In the genomic region with DNA sequence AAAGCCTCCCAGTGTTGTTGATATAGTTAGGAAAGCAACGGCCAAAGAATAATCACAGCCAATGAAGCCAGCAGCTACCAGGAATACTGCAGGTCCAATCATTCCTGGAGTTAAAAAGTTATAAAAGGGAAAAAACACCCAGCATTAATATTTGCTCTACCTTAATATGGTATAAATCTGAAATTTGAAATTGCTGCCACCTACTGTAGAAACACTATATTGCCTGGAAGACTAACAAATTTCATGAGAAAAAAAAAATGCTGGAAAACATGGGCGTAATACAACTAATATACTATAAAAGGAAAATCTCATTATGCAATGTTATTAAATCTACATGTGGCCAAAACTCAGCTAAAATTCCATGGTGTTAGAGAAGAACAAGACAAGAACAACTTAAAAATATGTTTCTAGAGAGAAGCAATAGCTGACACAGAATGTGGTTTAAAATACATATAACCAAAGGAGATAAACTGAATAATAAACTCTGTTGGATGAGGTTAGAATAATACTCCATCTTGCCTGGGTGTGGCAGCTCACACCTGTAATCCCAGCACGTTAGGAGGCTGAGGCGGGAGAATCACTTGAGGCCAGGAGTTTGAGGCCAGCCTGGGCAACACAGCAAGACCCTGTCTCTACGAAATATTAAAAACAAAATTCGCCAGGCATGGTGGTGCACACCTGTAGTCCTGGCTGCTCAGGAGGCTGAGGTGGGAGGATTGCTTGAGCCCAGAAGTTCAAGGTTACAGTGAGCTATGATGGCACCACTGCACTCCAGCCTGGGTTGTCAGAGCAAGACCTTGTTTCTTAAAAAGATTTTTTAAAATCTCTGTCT, we compare ENCODE assay signal across 8 cellular contexts. TPM values are rescaled to one million over a fixed set of nuclear protein-coding genes. Genes with fewer than 3 reads are reported as not detected.
DNase-seq lines count a peak whose midpoint lies in the region; ATAC-seq and TF ChIP-seq lines count a peak whose summit lies in the region.

No MANE protein-coding gene starts in this region.

- peaks cover 4% of the 10 kb centered on the region for H3K4me1 Mint-ChIP-seq in activated CD8-positive, alpha-beta memory T cell treated with anti-CD3 and anti-CD28 coated beads, Interleukin-2, amount 10 ng/mL, durations not matched to agents 7 days and 5 days
- H3K4me1 Mint-ChIP-seq in stimulated activated naive B cell treated with anti-CD40 and anti-IgM and Interleukin-4, amounts not matched to agents 10 μg/mL and 1 μg/mL and 100 μg/mL, for 72 hours = no peaks in the 10 kb centered on the region

- no peak overlapping the region for H3K4me3 ChIP-seq in ascending aorta
- no peak overlapping the region for H3K4me3 ChIP-seq in hepatocyte

- no peaks in the 10 kb centered on the region for H3K27me3 Mint-ChIP-seq in activated CD8-positive, alpha-beta memory T cell treated with anti-CD3 and anti-CD28 coated beads, Interleukin-2, amount 10 ng/mL, durations not matched to agents 7 days and 5 days
- H3K27me3 Mint-ChIP-seq in stimulated activated naive B cell treated with anti-CD40 and anti-IgM and Interleukin-4, amounts not matched to agents 10 μg/mL and 1 μg/mL and 100 μg/mL, for 72 hours = no peaks in the 10 kb centered on the region

- peaks cover 48 to 72% of the 10 kb centered on the region in 2 donors for H3K36me3 ChIP-seq in ascending aorta
- H3K36me3 ChIP-seq in hepatocyte (replicated peaks; ENCODE audit: insufficient read depth, low read depth) = no peaks in the 10 kb centered on the region

- no peaks in the 10 kb centered on the region for H3K27me3 ChIP-seq in ascending aorta
- H3K27me3 ChIP-seq in hepatocyte = no peaks in the 10 kb centered on the region

- WGBS in hepatocyte (ENCODE audit: low lambda C conversion rate, missing lambda C conversion rate) = 70% methylated on average over 6 of the region's 6 CpGs

- no peak for DNase-seq in activated CD8-positive, alpha-beta memory T cell treated with anti-CD3 and anti-CD28 coated beads, Interleukin-2, amount 10 ng/mL, durations not matched to agents 7 days and 5 days
- no peak for DNase-seq in activated CD8-positive, alpha-beta memory T cell treated with anti-CD3 and anti-CD28 coated beads, Interleukin-2, amount 50 U/mL, for 48 hours
- peak; percentile 48 for DNase-seq in MV-4-11 (lab: John Stamatoyannopoulos, UW)
- no peak for DNase-seq in ascending aorta (ENCODE audit: low spot score in 2 of 2)
- DNase-seq in hepatocyte (ENCODE audit: low spot score) = peak; percentile 62
- DNase-seq in stimulated activated naive B cell treated with anti-CD40 and anti-IgM and Interleukin-4, amounts not matched to agents 10 μg/mL and 1 μg/mL and 100 μg/mL, for 72 hours = no peak

- no peak overlapping the region for H3K4me3 Mint-ChIP-seq in activated CD8-positive, alpha-beta memory T cell treated with anti-CD3 and anti-CD28 coated beads, Interleukin-2, amount 10 ng/mL, durations not matched to agents 7 days and 5 days
- no peak overlapping the region for H3K4me3 Mint-ChIP-seq in stimulated activated naive B cell treated with anti-CD40 and anti-IgM and Interleukin-4, amounts not matched to agents 10 μg/mL and 1 μg/mL and 100 μg/mL, for 72 hours

- H3K27ac Mint-ChIP-seq in activated CD8-positive, alpha-beta memory T cell treated with anti-CD3 and anti-CD28 coated beads, Interleukin-2, amount 10 ng/mL, durations not matched to agents 7 days and 5 days = no peak overlapping the region
- no peak overlapping the region for H3K27ac Mint-ChIP-seq in stimulated activated naive B cell treated with anti-CD40 and anti-IgM and Interleukin-4, amounts not matched to agents 10 μg/mL and 1 μg/mL and 100 μg/mL, for 72 hours

- H3K4me2 ChIP-seq in hepatocyte = no peak overlapping the region

- H3K79me2 ChIP-seq in hepatocyte = no peaks in the 10 kb centered on the region

- peaks cover 0 to 3% of the 10 kb centered on the region in 2 donors for H3K4me1 ChIP-seq in ascending aorta
- H3K4me1 ChIP-seq in hepatocyte (ENCODE audit: insufficient read depth) = no peaks in the 10 kb centered on the region

- H3K9me3 ChIP-seq in ascending aorta (no peaks in the 10 kb centered on the region), hepatocyte (ENCODE audit: low read depth) (no peaks in the 10 kb centered on the region)

- ATAC-seq in activated CD8-positive, alpha-beta memory T cell treated with anti-CD3 and anti-CD28 coated beads, Interleukin-2, amount 10 ng/mL, durations not matched to agents 7 days and 5 days = peak; percentile 49
- peak; percentile 46 to 58 for ATAC-seq in stimulated activated naive B cell treated with anti-CD40 and anti-IgM and Interleukin-4, amounts not matched to agents 10 μg/mL and 1 μg/mL and 100 μg/mL, for 72 hours (replicated peaks)
- ATAC-seq in GM18520 (IDR thresholded peaks at IDR 0.05; ENCODE audit: unreplicated experiment) = no peak
- ATAC-seq in HG02973 (IDR thresholded peaks at IDR 0.05; ENCODE audit: unreplicated experiment) = no peak

- peaks cover 8% of the 10 kb centered on the region for H3K36me3 Mint-ChIP-seq in activated CD8-positive, alpha-beta memory T cell treated with anti-CD3 and anti-CD28 coated beads, Interleukin-2, amount 10 ng/mL, durations not matched to agents 7 days and 5 days
- H3K36me3 Mint-ChIP-seq in stimulated activated naive B cell treated with anti-CD40 and anti-IgM and Interleukin-4, amounts not matched to agents 10 μg/mL and 1 μg/mL and 100 μg/mL, for 72 hours = peaks cover 26 to 29% of the 10 kb centered on the region in 2 donors

- H3K27ac ChIP-seq in ascending aorta (peak overlapping the region in 1 of 2 donors; percentile 27), hepatocyte (no peak overlapping the region)

- TF ChIP-seq CTCF in ascending aorta (IDR thresholded peaks at IDR 0.05) (peak; percentile 60 to 72 (median 65)), hepatocyte (IDR thresholded peaks at IDR 0.05; ENCODE audit: poor library complexity) (peak; percentile 73)

- intact Hi-C loops in ascending aorta (cut with DNase I) = loop anchor here (2.0 to 5.0 kb wide), 2 partner anchors 30 to 148 kb away; a partner anchor contains a TSS

- CTCF ChIA-PET in activated CD8-positive, alpha-beta memory T cell treated with anti-CD3 and anti-CD28 coated beads, Interleukin-2, amount 10 ng/mL, durations not matched to agents 7 days and 5 days (lab: Charles Lee) = interaction anchor here (0.6 to 5.2 kb wide), 30 partner anchors 9 to 159 kb away, joined by 3 to 47 read pairs (median 4); a partner anchor contains a TSS

- no peaks in the 10 kb centered on the region for H4K20me1 ChIP-seq in hepatocyte (ENCODE audit: insufficient read depth, poor library complexity, severe bottlenecking)

- H3K9me3 Mint-ChIP-seq in activated CD8-positive, alpha-beta memory T cell treated with anti-CD3 and anti-CD28 coated beads, Interleukin-2, amount 10 ng/mL, durations not matched to agents 7 days and 5 days (ENCODE audit: low read depth) = no peaks in the 10 kb centered on the region
- H3K9me3 Mint-ChIP-seq in stimulated activated naive B cell treated with anti-CD40 and anti-IgM and Interleukin-4, amounts not matched to agents 10 μg/mL and 1 μg/mL and 100 μg/mL, for 72 hours = no peaks in the 10 kb centered on the region

- no peak overlapping the region for H2AFZ ChIP-seq in hepatocyte

- no peaks in the 10 kb centered on the region for H3K9me2 ChIP-seq in hepatocyte (replicated peaks; ENCODE audit: insufficient read depth)

RNA-seq across cellular contexts. Expression of a gene that starts 43.1 kb away (rescaled TPM):
- total RNA-seq in activated CD8-positive, alpha-beta memory T cell treated with anti-CD3 and anti-CD28 coated beads, Interleukin-2, amount 10 ng/mL, durations not matched to agents 7 days and 5 days = 1 to 10 TPM; 3.9 to 5.6 TPM
- total RNA-seq in ascending aorta (23.2 TPM), hepatocyte (76.9 and 90.6 TPM in 2 replicates)
- polyA plus RNA-seq in hepatocyte = 47.7 TPM in 2 replicates

Comparison
In these comparisons a context has a peak if more than half of its experiments do, and no peak if none do; other contexts are left out.
1. ATAC-seq: peak in activated CD8-positive, alpha-beta memory T cell treated with anti-CD3 and anti-CD28 coated beads, Interleukin-2, amount 10 ng/mL, durations not matched to agents 7 days and 5 days (single experiment) and stimulated activated naive B cell treated with anti-CD40 and anti-IgM and Interleukin-4, amounts not matched to agents 10 μg/mL and 1 μg/mL and 100 μg/mL, for 72 hours (2 of 2); none in GM18520 (single experiment) and HG02973 (single experiment).
2. DNase-seq: peak in MV-4-11 (single experiment) and hepatocyte (single experiment); none in activated CD8-positive, alpha-beta memory T cell treated with anti-CD3 and anti-CD28 coated beads, Interleukin-2, amount 10 ng/mL, durations not matched to agents 7 days and 5 days (single experiment), activated CD8-positive, alpha-beta memory T cell treated with anti-CD3 and anti-CD28 coated beads, Interleukin-2, amount 50 U/mL, for 48 hours (single experiment), ascending aorta (0 of 2) and stimulated activated naive B cell treated with anti-CD40 and anti-IgM and Interleukin-4, amounts not matched to agents 10 μg/mL and 1 μg/mL and 100 μg/mL, for 72 hours (single experiment).